ENCODE assay signal across 22 cellular contexts in genomic region chr10:32990811-32991210, GRCh38.
"Had no signal": no experiment of that assay in that cellular context is flagged by ENCODE, and none has a peak within 500 bp of the region (broad histone marks: within the 10 kb centered on the region; RNA-seq: fewer than 3 reads in every experiment).

No MANE protein-coding gene starts in this region.

- H3K9me3 ChIP-seq: colonic mucosa, esophagus squamous epithelium, gastroesophageal sphincter, mucosa of descending colon, ovary, testis, tibial nerve had no signal

- FAIRE-seq: small intestine had no signal

- H3K27me3 ChIP-seq: colonic mucosa, esophagus squamous epithelium, gastroesophageal sphincter, neural progenitor cell, ovary, testis, tibial nerve had no signal

- H3K36me3 Mint-ChIP-seq: natural killer cell; neural progenitor cell; stimulated activated effector memory CD8-positive, alpha-beta T cell treated with anti-CD3 and anti-CD28 coated beads, Interleukin-12 subunit alpha, Interleukin-12 subunit beta, amount 100 ng/mL, for 72 hours had no signal

- H2AFZ ChIP-seq: neural progenitor cell had no signal

- ATAC-seq: gastroesophageal sphincter; left lobe of liver; mucosa of descending colon; natural killer cell; right cardiac atrium; stimulated activated naive CD8-positive, alpha-beta T cell treated with anti-CD3 and anti-CD28 coated beads, Interleukin-15, amount 100 ng/mL, for 72 hours had no signal

- H3K4me3 Mint-ChIP-seq: natural killer cell; neural progenitor cell; stimulated activated effector memory CD8-positive, alpha-beta T cell treated with anti-CD3 and anti-CD28 coated beads, Interleukin-12 subunit alpha, Interleukin-12 subunit beta, amount 100 ng/mL, for 72 hours; stimulated activated naive CD8-positive, alpha-beta T cell treated with anti-CD3 and anti-CD28 coated beads, Interleukin-15, amount 100 ng/mL, for 72 hours had no signal

- DNase-seq: colonic mucosa; dermis blood vessel endothelial cell; esophagus squamous epithelium; foreskin fibroblast; glutamatergic neuron; islet precursor cell; mammary epithelial cell; mucosa of descending colon; natural killer cell; nucleus accumbens; ovary; right cardiac atrium; small intestine; stimulated activated CD4-positive, alpha-beta T cell treated with anti-CD3 and anti-CD28 coated beads, Interleukin-4, amount 100 ng/mL, for 1 hour; stimulated activated CD8-positive, alpha-beta memory T cell treated with anti-CD3 and anti-CD28 coated beads, Interleukin-4, amount 100 ng/mL, for 48 hours; stimulated activated naive CD8-positive, alpha-beta T cell treated with anti-CD3 and anti-CD28 coated beads, Interleukin-15, amount 100 ng/mL, for 72 hours; testis had no signal

- H3K4me1 Mint-ChIP-seq: neural progenitor cell had no signal

- H3K4me1 ChIP-seq: colonic mucosa, testis had no signal

- H3K36me3 ChIP-seq: colonic mucosa, esophagus squamous epithelium, gastroesophageal sphincter, neural progenitor cell, ovary, tibial nerve had no signal

- H3K27ac ChIP-seq: colonic mucosa, esophagus squamous epithelium, gastroesophageal sphincter, neural progenitor cell, ovary, testis, tibial nerve had no signal

- H3K4me2 ChIP-seq: neural progenitor cell had no signal

- H3K4me3 ChIP-seq: colonic mucosa, esophagus squamous epithelium, gastroesophageal sphincter, mucosa of descending colon, neural progenitor cell, ovary, testis, tibial nerve had no signal

- H3K9ac ChIP-seq: neural progenitor cell had no signal

- H3K27ac Mint-ChIP-seq: neural progenitor cell; stimulated activated effector memory CD8-positive, alpha-beta T cell treated with anti-CD3 and anti-CD28 coated beads, Interleukin-12 subunit alpha, Interleukin-12 subunit beta, amount 100 ng/mL, for 72 hours; stimulated activated naive CD8-positive, alpha-beta T cell treated with anti-CD3 and anti-CD28 coated beads, Interleukin-15, amount 100 ng/mL, for 72 hours had no signal

- H3K9me3 Mint-ChIP-seq: natural killer cell; stimulated activated effector memory CD8-positive, alpha-beta T cell treated with anti-CD3 and anti-CD28 coated beads, Interleukin-12 subunit alpha, Interleukin-12 subunit beta, amount 100 ng/mL, for 72 hours had no signal
